In the genomic region with DNA sequence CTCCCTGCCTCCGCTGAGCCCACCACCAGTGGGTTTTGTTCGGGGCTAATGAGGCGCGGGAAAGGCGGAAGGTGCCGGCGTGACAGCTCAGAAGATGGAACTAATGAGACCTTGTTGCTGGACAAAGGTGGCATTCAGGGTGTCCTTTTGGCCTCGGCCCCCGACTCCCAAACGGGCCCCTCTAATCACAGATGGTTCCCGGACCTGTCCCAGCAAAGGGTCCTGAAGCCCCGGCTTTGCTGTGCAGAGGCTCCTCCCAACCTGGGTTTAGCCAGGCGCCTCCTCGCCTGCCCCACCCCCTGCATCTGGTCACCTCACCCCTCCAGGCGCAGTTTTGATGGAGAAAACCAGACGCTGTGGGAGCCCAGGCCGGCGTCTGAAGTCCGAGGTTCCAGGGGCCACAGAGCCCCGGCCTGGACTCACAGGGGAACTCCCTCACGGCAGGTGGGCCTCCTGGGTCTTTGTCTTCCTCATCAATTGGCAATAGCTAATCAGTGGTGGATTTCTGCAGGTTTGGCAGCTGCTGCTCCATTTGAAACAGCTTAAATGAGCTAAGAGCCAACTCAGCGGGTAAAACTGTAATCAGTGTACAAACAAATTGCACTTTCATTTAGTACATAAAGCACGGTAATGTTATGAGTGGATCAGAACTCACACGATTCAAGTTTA, we compare ENCODE assay signal across 2 cellular contexts.
TF ChIP-seq lines count a peak whose summit lies in the region.

No MANE protein-coding gene starts in this region.

TF ChIP-seq in HepG2, 621 proteins besides CTCF, POLR2A, EP300 and RAD21:
- TF ChIP-seq, protein P1, sequence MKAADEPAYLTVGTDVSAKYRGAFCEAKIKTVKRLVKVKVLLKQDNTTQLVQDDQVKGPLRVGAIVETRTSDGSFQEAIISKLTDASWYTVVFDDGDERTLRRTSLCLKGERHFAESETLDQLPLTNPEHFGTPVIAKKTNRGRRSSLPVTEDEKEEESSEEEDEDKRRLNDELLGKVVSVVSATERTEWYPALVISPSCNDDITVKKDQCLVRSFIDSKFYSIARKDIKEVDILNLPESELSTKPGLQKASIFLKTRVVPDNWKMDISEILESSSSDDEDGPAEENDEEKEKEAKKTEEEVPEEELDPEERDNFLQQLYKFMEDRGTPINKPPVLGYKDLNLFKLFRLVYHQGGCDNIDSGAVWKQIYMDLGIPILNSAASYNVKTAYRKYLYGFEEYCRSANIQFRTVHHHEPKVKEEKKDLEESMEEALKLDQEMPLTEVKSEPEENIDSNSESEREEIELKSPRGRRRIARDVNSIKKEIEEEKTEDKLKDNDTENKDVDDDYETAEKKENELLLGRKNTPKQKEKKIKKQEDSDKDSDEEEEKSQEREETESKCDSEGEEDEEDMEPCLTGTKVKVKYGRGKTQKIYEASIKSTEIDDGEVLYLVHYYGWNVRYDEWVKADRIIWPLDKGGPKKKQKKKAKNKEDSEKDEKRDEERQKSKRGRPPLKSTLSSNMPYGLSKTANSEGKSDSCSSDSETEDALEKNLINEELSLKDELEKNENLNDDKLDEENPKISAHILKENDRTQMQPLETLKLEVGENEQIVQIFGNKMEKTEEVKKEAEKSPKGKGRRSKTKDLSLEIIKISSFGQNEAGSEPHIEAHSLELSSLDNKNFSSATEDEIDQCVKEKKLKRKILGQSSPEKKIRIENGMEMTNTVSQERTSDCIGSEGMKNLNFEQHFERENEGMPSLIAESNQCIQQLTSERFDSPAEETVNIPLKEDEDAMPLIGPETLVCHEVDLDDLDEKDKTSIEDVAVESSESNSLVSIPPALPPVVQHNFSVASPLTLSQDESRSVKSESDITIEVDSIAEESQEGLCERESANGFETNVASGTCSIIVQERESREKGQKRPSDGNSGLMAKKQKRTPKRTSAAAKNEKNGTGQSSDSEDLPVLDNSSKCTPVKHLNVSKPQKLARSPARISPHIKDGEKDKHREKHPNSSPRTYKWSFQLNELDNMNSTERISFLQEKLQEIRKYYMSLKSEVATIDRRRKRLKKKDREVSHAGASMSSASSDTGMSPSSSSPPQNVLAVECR (CRISPR knock-in tag; IDR thresholded peaks at IDR 0.05; ENCODE audit: borderline replicate concordance): 0 out of 2 replicates have a peak, but pooled peaks have one; percentile 24
- no peak for TF ChIP-seq ZNF772 (CRISPR knock-in tag; IDR thresholded peaks at IDR 0.05)

TF ChIP-seq in neural cell, 6 proteins besides CTCF, POLR2A, EP300 and RAD21:
- TF ChIP-seq, protein P2, sequence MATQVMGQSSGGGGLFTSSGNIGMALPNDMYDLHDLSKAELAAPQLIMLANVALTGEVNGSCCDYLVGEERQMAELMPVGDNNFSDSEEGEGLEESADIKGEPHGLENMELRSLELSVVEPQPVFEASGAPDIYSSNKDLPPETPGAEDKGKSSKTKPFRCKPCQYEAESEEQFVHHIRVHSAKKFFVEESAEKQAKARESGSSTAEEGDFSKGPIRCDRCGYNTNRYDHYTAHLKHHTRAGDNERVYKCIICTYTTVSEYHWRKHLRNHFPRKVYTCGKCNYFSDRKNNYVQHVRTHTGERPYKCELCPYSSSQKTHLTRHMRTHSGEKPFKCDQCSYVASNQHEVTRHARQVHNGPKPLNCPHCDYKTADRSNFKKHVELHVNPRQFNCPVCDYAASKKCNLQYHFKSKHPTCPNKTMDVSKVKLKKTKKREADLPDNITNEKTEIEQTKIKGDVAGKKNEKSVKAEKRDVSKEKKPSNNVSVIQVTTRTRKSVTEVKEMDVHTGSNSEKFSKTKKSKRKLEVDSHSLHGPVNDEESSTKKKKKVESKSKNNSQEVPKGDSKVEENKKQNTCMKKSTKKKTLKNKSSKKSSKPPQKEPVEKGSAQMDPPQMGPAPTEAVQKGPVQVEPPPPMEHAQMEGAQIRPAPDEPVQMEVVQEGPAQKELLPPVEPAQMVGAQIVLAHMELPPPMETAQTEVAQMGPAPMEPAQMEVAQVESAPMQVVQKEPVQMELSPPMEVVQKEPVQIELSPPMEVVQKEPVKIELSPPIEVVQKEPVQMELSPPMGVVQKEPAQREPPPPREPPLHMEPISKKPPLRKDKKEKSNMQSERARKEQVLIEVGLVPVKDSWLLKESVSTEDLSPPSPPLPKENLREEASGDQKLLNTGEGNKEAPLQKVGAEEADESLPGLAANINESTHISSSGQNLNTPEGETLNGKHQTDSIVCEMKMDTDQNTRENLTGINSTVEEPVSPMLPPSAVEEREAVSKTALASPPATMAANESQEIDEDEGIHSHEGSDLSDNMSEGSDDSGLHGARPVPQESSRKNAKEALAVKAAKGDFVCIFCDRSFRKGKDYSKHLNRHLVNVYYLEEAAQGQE (IDR thresholded peaks at IDR 0.05; ENCODE audit: borderline replicate concordance): no peak
- TF ChIP-seq SMC3 (conservative IDR thresholded peaks at IDR 0.05; ENCODE audit: poor library complexity): no peak
- no peak for TF ChIP-seq TAF1 (IDR thresholded peaks at IDR 0.05; ENCODE audit: low read depth)
- TF ChIP-seq EZH2 (IDR thresholded peaks at IDR 0.05; ENCODE audit: borderline replicate concordance, insufficient read depth, low read length, poor library complexity, severe bottlenecking): no peak
- no peak for TF ChIP-seq MXI1 (conservative IDR thresholded peaks at IDR 0.05; ENCODE audit: poor library complexity, severe bottlenecking)
TF ChIP-seq in neural cell: peak in this region for 0.
